ENCODE assay signal across 25 cellular contexts in genomic region chr16:19240494-19240893, GRCh38. TPM values are rescaled to one million over a fixed set of nuclear protein-coding genes. Genes with fewer than 3 reads are reported as not detected.
"Had no signal": no experiment of that assay in that cellular context is flagged by ENCODE, and none has a peak within 500 bp of the region (broad histone marks: within the 10 kb centered on the region; RNA-seq: fewer than 3 reads in every experiment).

No MANE protein-coding gene starts in this region.

- H3K36me3 ChIP-seq: MG63, SJSA1 had no signal

- H3K4me1 ChIP-seq: SJSA1 had no signal

- DNase-seq: IMR-90, Karpas-422, KG1, MG63, NCI-H1092, NCI-H1105 treated with DMSO at 0.1 percent for 48 hours, NCI-H1417 treated with DMSO at 0.1 percent for 48 hours, NCI-H146, NCI-H1694 treated with DMSO at 0.1 percent for 48 hours, NCI-H1930, NCI-H2081, NCI-H2171, NCI-H226, NCI-H446, NCI-H510A, NCI-H524 treated with DMSO at 0.1 percent for 48 hours, NCI-H69, NCI-H774, Right ventricle myocardium superior, RPMI8226, SIG-M5 had no signal

- FAIRE-seq: RCC 7860 had no signal

- H3K4me3 ChIP-seq: MG63, SJSA1, SK-N-MC had no signal

- H3K27ac ChIP-seq: SJSA1, SK-N-MC had no signal

- H3K27me3 ChIP-seq: MG63, SJSA1 had no signal

- H3K9me3 ChIP-seq: SJSA1 had no signal

RNA-seq across cellular contexts. Expression of gene CLEC19A, which starts 45.0 kb away (rescaled TPM):
- total RNA-seq: HT-29, IMR-90, Right ventricle myocardium superior, SJSA1 had no signal
- polyA plus RNA-seq: IMR-90 had no signal
